In genomic region chr7:140176811-140177702, GRCh38 we compare ENCODE assay signal across 8 cellular contexts. TPM values are rescaled to one million over a fixed set of nuclear protein-coding genes. Genes with fewer than 3 reads are reported as not detected.
DNase-seq lines count a peak whose midpoint lies in the region; ATAC-seq and TF ChIP-seq lines count a peak whose summit lies in the region.

Gene KDM7A (minus strand): TSS chr7:140176983. CDS start chr7:140176937, 46 bp downstream.

- CTCF ChIA-PET in Panc1 (lab: Charles Lee) = interaction anchor here (0.7 kb wide), 1 partner anchor 221 kb away, joined by 5 read pairs; no protein-coding TSS in a partner anchor

- WGBS in esophagus muscularis mucosa = under 1% methylated on average over 52 of the region's 132 CpGs

- peak within 1 kb of the TSS; percentile 62 for H3K4me3 ChIP-seq in Jurkat, Clone E6-1 (ENCODE audit: low read length)
- H3K4me3 ChIP-seq in Panc1 (ENCODE audit: low read depth in 2 of 2, low read length in 2 of 2) (peak within 1 kb of the TSS; percentile 81 to 89), esophagus muscularis mucosa (peak within 1 kb of the TSS; percentile 95 to 98 (median 96))

- BruUV-seq in Panc1 (replicated peaks; lab: Mats Ljungman, UMichigan) = no TSS peak

- in situ Hi-C loops in Panc1 (cut with HindIII; ENCODE audit: low pct_unique_long_range_greater_than_20kb, low sequenced_read_pairs) = no loop called here

- no peaks in the 10 kb centered on the region for H3K9me3 ChIP-seq in Panc1 (ENCODE audit: control insufficient read depth, insufficient read depth, low read depth, low read length)
- H3K9me3 ChIP-seq in esophagus muscularis mucosa = no peaks in the 10 kb centered on the region

- TF ChIP-seq CTCF in Panc1 (IDR thresholded peaks at IDR 0.05) (no peak), esophagus muscularis mucosa (IDR thresholded peaks at IDR 0.05) (no peak)

- peaks cover 2% of the 10 kb centered on the region; the same call in 1 of the 2 replicates for H3K27me3 ChIP-seq in Panc1 (ENCODE audit: control insufficient read depth, insufficient read depth, low read length)
- peaks cover 0 to 3% (median 0%) of the 10 kb centered on the region in 4 donors for H3K27me3 ChIP-seq in esophagus muscularis mucosa

- H3K27ac ChIP-seq in Panc1 (ENCODE audit: low read length) = peak within 1 kb of the TSS; percentile 85
- peak within 1 kb of the TSS; percentile 99 to 100 (median 100) for H3K27ac ChIP-seq in esophagus muscularis mucosa (replicated peaks in 1 of 4)

- ATAC-seq in GM21576 (IDR thresholded peaks at IDR 0.05; ENCODE audit: unreplicated experiment) (peak; percentile 58), Panc1 (peak; percentile 93)

- no peaks in the 10 kb centered on the region for H3K36me3 ChIP-seq in Panc1 (ENCODE audit: control insufficient read depth, insufficient read depth, low read length)
- H3K36me3 ChIP-seq in esophagus muscularis mucosa = no peaks in the 10 kb centered on the region

- POLR2A ChIA-PET in Panc1 (lab: Charles Lee) = interaction anchor here (0.6 kb wide), 4 partner anchors 14 to 326 kb away, joined by 3 to 16 read pairs (median 8); no protein-coding TSS in a partner anchor

- peak; percentile 14 for TF ChIP-seq POLR2A in esophagus muscularis mucosa (IDR thresholded peaks at IDR 0.05; ENCODE audit: low read depth)

- TF ChIP-seq EP300 in esophagus muscularis mucosa (IDR thresholded peaks at IDR 0.05) = no peak

- H3K4me1 ChIP-seq in Panc1 (ENCODE audit: control insufficient read depth, insufficient read depth, low read length) = peaks cover 5% of the 10 kb centered on the region
- peaks cover 23 to 37% (median 29%) of the 10 kb centered on the region in 4 donors for H3K4me1 ChIP-seq in esophagus muscularis mucosa

- peak; percentile 99 for DNase-seq in DMS 273 (lab: John Stamatoyannopoulos, UW; ENCODE audit: unreplicated experiment)
- peak; percentile 81 for DNase-seq in Jurkat, Clone E6-1 (ENCODE audit: low read depth, low spot score)
- no peak for DNase-seq in Panc1 (ENCODE audit: low read depth, low spot score)
- peak; percentile 89 to 93 for DNase-seq in activated T-cell treated with anti-CD3 and anti-CD28 coated beads, Interleukin-2, amount 50 U/mL, for 48 hours
- peak; percentile 96 for DNase-seq in esophagus muscularis mucosa (ENCODE audit: extremely low spot score)
- DNase-seq in myocyte (ENCODE audit: low read depth) = peak; percentile 98
- DNase-seq in stimulated activated CD8-positive, alpha-beta memory T cell treated with anti-CD3 and anti-CD28 coated beads, Interleukin-7, amount 100 ng/mL, for 1 hour (ENCODE audit: low read depth in 2 of 2) = peak; percentile 72 to 78

- intact Hi-C loops in Panc1 (cut with micrococcal nuclease; ENCODE audit: unreplicated experiment) = no loop called here
- intact Hi-C loops in esophagus muscularis mucosa (cut with DNase I) = loop anchor here (5.0 kb wide), 1 partner anchor 55 kb away; no protein-coding TSS in a partner anchor

RNA-seq across cellular contexts. Expression of gene KDM7A, which starts in this region (rescaled TPM):
- 4.7 TPM for polyA plus RNA-seq in Jurkat, Clone E6-1 (2012; ENCODE audit: insufficient read depth, insufficient read length)
- total RNA-seq in Panc1 (2021; ENCODE audit: unreplicated experiment) (3.6 TPM), esophagus muscularis mucosa (10 to 100 TPM; 13.5 to 23.7 (median 19.5) TPM), myocyte (12.3 and 19.5 TPM in 2 replicates)
- 2.9 TPM for polyA plus RNA-seq in Panc1 (2012; ENCODE audit: insufficient read length)
- polyA plus RNA-seq in myocyte (2012) = 3.7 TPM
